Comparison of ENCODE assay signal across 8 cellular contexts in genomic region chr3:122942937-122943827, GRCh38.
DNase-seq lines count a peak whose midpoint lies in the region; ATAC-seq and TF ChIP-seq lines count a peak whose summit lies in the region.

No MANE protein-coding gene starts in this region.

- no peaks in the 10 kb centered on the region for H3K36me3 Mint-ChIP-seq in CD8-positive, alpha-beta T cell
- H3K36me3 Mint-ChIP-seq in GM23338 (ENCODE audit: low read depth): no peaks in the 10 kb centered on the region
- H3K36me3 Mint-ChIP-seq in activated naive CD8-positive, alpha-beta T cell treated with anti-CD3 and anti-CD28 coated beads for 36 hours: no peaks in the 10 kb centered on the region

- no peak overlapping the region for H3K4me3 ChIP-seq in CD8-positive, alpha-beta T cell (ENCODE audit: low read depth, low read length)
- H3K4me3 ChIP-seq in GM23338 (peak overlapping the region; percentile 36; the same call in 1 of the 2 replicates), cardiac muscle cell (no peak overlapping the region)

- no peaks in the 10 kb centered on the region for H3K9me3 Mint-ChIP-seq in CD8-positive, alpha-beta T cell
- H3K9me3 Mint-ChIP-seq in GM23338: no peaks in the 10 kb centered on the region
- no peaks in the 10 kb centered on the region for H3K9me3 Mint-ChIP-seq in activated naive CD8-positive, alpha-beta T cell treated with anti-CD3 and anti-CD28 coated beads for 36 hours

- peaks cover 14% of the 10 kb centered on the region for H3K4me1 Mint-ChIP-seq in CD8-positive, alpha-beta T cell (ENCODE audit: low read depth)
- peaks cover 20% of the 10 kb centered on the region for H3K4me1 Mint-ChIP-seq in GM23338
- no peaks in the 10 kb centered on the region for H3K4me1 Mint-ChIP-seq in activated naive CD8-positive, alpha-beta T cell treated with anti-CD3 and anti-CD28 coated beads for 36 hours

- ATAC-seq in CD8-positive, alpha-beta T cell: no peak
- ATAC-seq in GM23338 (peak; percentile 93), HG03469 (IDR thresholded peaks at IDR 0.05; ENCODE audit: unreplicated experiment) (no peak)

- peak in 1 of 7 experiments; percentile 11 for DNase-seq in CD8-positive, alpha-beta T cell
- DNase-seq in GM23338 (ENCODE audit: low spot score) (peak; percentile 90), NCI-H446 treated with DMSO at 0.1 percent for 48 hours (lab: John Stamatoyannopoulos, UW) (peak; percentile 15), cardiac muscle cell (ENCODE audit: low read depth in 1 of 2, low spot score in 1 of 2) (peak; percentile 63 to 85), posterior vena cava (ENCODE audit: low spot score) (peak; percentile 83)
- peak; percentile 37 for DNase-seq in activated naive CD8-positive, alpha-beta T cell treated with anti-CD3 and anti-CD28 coated beads for 36 hours
- no peak for DNase-seq in effector CD4-positive, alpha-beta T cell

- intact Hi-C loops in CD8-positive, alpha-beta T cell (cut with DNase I, micrococcal nuclease): loop anchor here in 1 of 2 experiments (10.0 kb wide), 1 partner anchor 188 kb away; no protein-coding TSS in a partner anchor
- intact Hi-C loops in posterior vena cava (cut with DNase I): loop anchor here (2.0 to 5.0 kb wide), 2 partner anchors 39 to 86 kb away; no protein-coding TSS in a partner anchor

- POLR2A ChIA-PET in CD8-positive, alpha-beta T cell (lab: Charles Lee): no interaction called here

- H3K4me3 Mint-ChIP-seq in CD8-positive, alpha-beta T cell: no peak overlapping the region
- no peak overlapping the region for H3K4me3 Mint-ChIP-seq in GM23338
- H3K4me3 Mint-ChIP-seq in activated naive CD8-positive, alpha-beta T cell treated with anti-CD3 and anti-CD28 coated beads for 36 hours: no peak overlapping the region

- no peaks in the 10 kb centered on the region for H3K9me2 ChIP-seq in GM23338 (ENCODE audit: insufficient read depth)

- H3K27ac ChIP-seq in CD8-positive, alpha-beta T cell (ENCODE audit: low read depth, low read length): no peak overlapping the region
- H3K27ac ChIP-seq in GM23338 (ENCODE audit: low read depth) (no peak overlapping the region), cardiac muscle cell (no peak overlapping the region)

- H3F3A ChIP-seq in GM23338 (replicated peaks; ENCODE audit: low read depth): no peaks in the 10 kb centered on the region

- CTCF ChIA-PET in CD8-positive, alpha-beta T cell (lab: Charles Lee): interaction anchor here (0.6 to 1.1 kb wide), 3 partner anchors 186 to 189 kb away, joined by 3 to 4 read pairs (median 3); no protein-coding TSS in a partner anchor

- H3K27me3 Mint-ChIP-seq in CD8-positive, alpha-beta T cell (ENCODE audit: low read depth): peaks cover 6% of the 10 kb centered on the region
- H3K27me3 Mint-ChIP-seq in GM23338 (ENCODE audit: insufficient read depth, low read depth, poor library complexity): peaks cover 15% of the 10 kb centered on the region
- peaks cover 4% of the 10 kb centered on the region for H3K27me3 Mint-ChIP-seq in activated naive CD8-positive, alpha-beta T cell treated with anti-CD3 and anti-CD28 coated beads for 36 hours

- H3K4me2 ChIP-seq in GM23338: peak overlapping the region; percentile 60; the same call in 1 of the 2 replicates

- no peaks in the 10 kb centered on the region for H3K79me2 ChIP-seq in GM23338 (replicated peaks; ENCODE audit: insufficient read depth)

- peaks cover 15% of the 10 kb centered on the region for H3K4me1 ChIP-seq in CD8-positive, alpha-beta T cell (ENCODE audit: insufficient read depth, low read length)
- H3K4me1 ChIP-seq in GM23338 (ENCODE audit: insufficient read depth) (0 out of 2 replicates have a peak, but pooled peaks cover 5% of the 10 kb centered on the region), cardiac muscle cell (ENCODE audit: low read depth) (no peaks in the 10 kb centered on the region)

- H3K27me3 ChIP-seq in CD8-positive, alpha-beta T cell (ENCODE audit: insufficient read depth, low read length): no peaks in the 10 kb centered on the region
- H3K27me3 ChIP-seq in GM23338 (ENCODE audit: insufficient read depth): no peaks in the 10 kb centered on the region; the same call in 1 of the 2 replicates
- H3K27me3 ChIP-seq in cardiac muscle cell: no peaks in the 10 kb centered on the region

- no peaks in the 10 kb centered on the region for H3K36me3 ChIP-seq in CD8-positive, alpha-beta T cell (ENCODE audit: insufficient read depth, low read length)
- H3K36me3 ChIP-seq in GM23338 (ENCODE audit: insufficient read depth) (no peaks in the 10 kb centered on the region), cardiac muscle cell (no peaks in the 10 kb centered on the region)

- H3K9me3 ChIP-seq in CD8-positive, alpha-beta T cell (ENCODE audit: low read length): no peaks in the 10 kb centered on the region
- no peaks in the 10 kb centered on the region for H3K9me3 ChIP-seq in cardiac muscle cell (ENCODE audit: low read depth)

- H4K20me1 ChIP-seq in GM23338 (replicated peaks; ENCODE audit: insufficient read depth): no peaks in the 10 kb centered on the region

- no peak overlapping the region for H3K27ac Mint-ChIP-seq in CD8-positive, alpha-beta T cell
- H3K27ac Mint-ChIP-seq in GM23338: no peak overlapping the region
- H3K27ac Mint-ChIP-seq in activated naive CD8-positive, alpha-beta T cell treated with anti-CD3 and anti-CD28 coated beads for 36 hours: no peak overlapping the region

- no peak overlapping the region for H2AFZ ChIP-seq in GM23338

- TF ChIP-seq CTCF in CD8-positive, alpha-beta T cell (IDR thresholded peaks at IDR 0.05): peak; percentile 54
- TF ChIP-seq CTCF in GM23338 (conservative IDR thresholded peaks at IDR 0.05; ENCODE audit: low read depth in 2 of 2) (peak; percentile 91 to 92), cardiac muscle cell (IDR thresholded peaks at IDR 0.05; ENCODE audit: low read depth, low read length) (peak; percentile 97)

TF ChIP-seq in GM23338, 12 proteins besides CTCF, POLR2A, EP300 and RAD21 (continues in another document):
- TF ChIP-seq EZH2 (IDR thresholded peaks at IDR 0.05; ENCODE audit: low read depth, unreplicated experiment): no peak
- TF ChIP-seq CREB1 (CRISPR knock-in tag; IDR thresholded peaks at IDR 0.05; ENCODE audit: low read depth): no peak
- TF ChIP-seq REST (IDR thresholded peaks at IDR 0.05; ENCODE audit: unreplicated experiment): no peak
- no peak for TF ChIP-seq JUNB (IDR thresholded peaks at IDR 0.05; ENCODE audit: unreplicated experiment)
